Comparison of ENCODE assay signal across 8 cellular contexts in genomic region chr2:109213646-109214417, GRCh38.
DNase-seq lines count a peak whose midpoint lies in the region; ATAC-seq and FAIRE-seq lines count a peak whose summit lies in the region.

No MANE protein-coding gene starts in this region.

- H3K4me3 Mint-ChIP-seq in IgD-negative memory B cell = peak overlapping the region in 2 of 4 donors; percentile 78 to 85

- DNase-seq in CD1c-positive myeloid dendritic cell (ENCODE audit: extremely low spot score) = peak; percentile 63
- peak; percentile 23 to 32 for DNase-seq in activated CD4-positive, alpha-beta T cell treated with anti-CD3 and anti-CD28 coated beads for 24 hours (ENCODE audit: low read depth in 2 of 2)
- peak; percentile 49 to 60 (median 50) for DNase-seq in effector memory CD4-positive, alpha-beta T cell
- DNase-seq in sciatic nerve (ENCODE audit: low spot score) = peak; percentile 57
- no peak for DNase-seq in frontal cortex (ENCODE audit: low spot score in 2 of 2)
- DNase-seq in NCI-H1694 (lab: John Stamatoyannopoulos, UW) = no peak

- FAIRE-seq in frontal cortex (lab: Jason Lieb, UNC) = no peak

- H3K27ac Mint-ChIP-seq in IgD-negative memory B cell = peak overlapping the region in 2 of 3 donors; percentile 48 to 90

- peak; percentile 72 for ATAC-seq in GM21529 (IDR thresholded peaks at IDR 0.05; ENCODE audit: unreplicated experiment)
- ATAC-seq in sciatic nerve = peak; percentile 5

- peaks cover 42% of the 10 kb centered on the region for H3K27me3 ChIP-seq in effector memory CD4-positive, alpha-beta T cell (replicated peaks; ENCODE audit: control insufficient read depth, insufficient read depth, low read length, poor library complexity, severe bottlenecking)

- H3K4me1 Mint-ChIP-seq in IgD-negative memory B cell = peaks cover 16 to 44% (median 28%) of the 10 kb centered on the region in 3 donors

- peaks cover 3% of the 10 kb centered on the region for H3K36me3 Mint-ChIP-seq in IgD-negative memory B cell

- H3K36me3 ChIP-seq in effector memory CD4-positive, alpha-beta T cell (ENCODE audit: control insufficient read depth, insufficient read depth, low read length) = no peaks in the 10 kb centered on the region

- intact Hi-C loops in sciatic nerve (cut with DNase I) = no loop called here

- no peaks in the 10 kb centered on the region for H3K9me3 ChIP-seq in effector memory CD4-positive, alpha-beta T cell (ENCODE audit: control insufficient read depth, low read length)

- H3K4me3 ChIP-seq in effector memory CD4-positive, alpha-beta T cell (ENCODE audit: insufficient read depth, low read depth, low read length, poor library complexity, severe bottlenecking) = no peak overlapping the region

- H3K27me3 Mint-ChIP-seq in IgD-negative memory B cell = peaks cover 50% of the 10 kb centered on the region

- H3K9me3 Mint-ChIP-seq in IgD-negative memory B cell = no peaks in the 10 kb centered on the region

- H3K27ac ChIP-seq in effector memory CD4-positive, alpha-beta T cell (ENCODE audit: insufficient read depth, low read length, poor library complexity, severe bottlenecking) = no peak overlapping the region

- peaks cover 52% of the 10 kb centered on the region for H3K4me1 ChIP-seq in effector memory CD4-positive, alpha-beta T cell (ENCODE audit: control insufficient read depth, insufficient read depth, low read length, poor library complexity, severe bottlenecking)

Comparison
In these comparisons a context has a peak if more than half of its experiments do, and no peak if none do; other contexts are left out.
1. DNase-seq: peak in CD1c-positive myeloid dendritic cell (single experiment), activated CD4-positive, alpha-beta T cell treated with anti-CD3 and anti-CD28 coated beads for 24 hours (2 of 2), effector memory CD4-positive, alpha-beta T cell (3 of 3) and sciatic nerve (single experiment); none in frontal cortex (0 of 2) and NCI-H1694 (single experiment).